ENCODE assay signal across 1 cellular context in the genomic region with DNA sequence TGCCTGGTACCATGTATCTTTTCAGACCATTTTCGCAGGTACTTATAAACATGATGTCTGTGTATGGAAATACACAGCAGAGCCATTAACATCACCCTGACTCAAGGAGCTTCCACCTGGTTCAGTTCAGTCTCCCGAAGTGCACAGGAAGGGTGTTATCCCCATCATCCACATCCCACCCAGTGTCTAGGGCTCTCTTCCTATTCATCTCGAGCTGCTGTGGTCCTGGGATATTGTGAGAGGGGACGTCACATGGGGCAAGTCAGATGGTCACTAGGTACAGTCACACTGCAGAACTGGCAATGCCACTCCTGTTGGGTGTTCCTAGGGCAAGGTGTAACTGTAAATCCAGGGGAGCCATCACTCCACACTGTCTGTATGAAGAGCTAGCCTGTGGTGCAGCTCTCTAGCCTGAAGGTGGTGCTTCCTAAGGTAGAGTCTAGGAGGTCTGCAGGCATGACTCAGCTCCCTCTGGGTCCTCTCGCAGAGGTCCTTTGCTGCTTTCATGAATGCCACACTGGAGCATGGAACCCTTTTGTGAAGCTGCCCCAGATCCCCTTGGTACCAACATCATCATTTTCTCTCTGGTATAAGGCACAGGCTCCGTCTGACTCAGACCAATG.
A peak's percentile ranks its signal among the peaks of the same experiment; 100 is the strongest.
TF ChIP-seq lines count a peak whose summit lies in the region.

No MANE protein-coding gene starts in this region.

TF ChIP-seq in K562, 482 proteins besides CTCF, POLR2A, EP300 and RAD21:
- peak; percentile 33; the same call in 1 of the 2 replicates for TF ChIP-seq MAFG (tag; conservative IDR thresholded peaks at IDR 0.05)
- TF ChIP-seq ERF (CRISPR knock-in tag; IDR thresholded peaks at IDR 0.05): no peak
- peak; percentile 76 for TF ChIP-seq NFE2 (IDR thresholded peaks at IDR 0.05; ENCODE audit: low read depth)
- TF ChIP-seq, protein P1, sequence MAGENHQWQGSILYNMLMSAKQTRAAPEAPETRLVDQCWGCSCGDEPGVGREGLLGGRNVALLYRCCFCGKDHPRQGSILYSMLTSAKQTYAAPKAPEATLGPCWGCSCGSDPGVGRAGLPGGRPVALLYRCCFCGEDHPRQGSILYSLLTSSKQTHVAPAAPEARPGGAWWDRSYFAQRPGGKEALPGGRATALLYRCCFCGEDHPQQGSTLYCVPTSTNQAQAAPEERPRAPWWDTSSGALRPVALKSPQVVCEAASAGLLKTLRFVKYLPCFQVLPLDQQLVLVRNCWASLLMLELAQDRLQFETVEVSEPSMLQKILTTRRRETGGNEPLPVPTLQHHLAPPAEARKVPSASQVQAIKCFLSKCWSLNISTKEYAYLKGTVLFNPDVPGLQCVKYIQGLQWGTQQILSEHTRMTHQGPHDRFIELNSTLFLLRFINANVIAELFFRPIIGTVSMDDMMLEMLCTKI (IDR thresholded peaks at IDR 0.05; ENCODE audit: partially characterized antibody): no peak
- TF ChIP-seq ZNF316 (IDR thresholded peaks at IDR 0.05): peak; percentile 16; the same call in 1 of the 2 replicates
- TF ChIP-seq ZNF445 (CRISPR knock-in tag; IDR thresholded peaks at IDR 0.05; ENCODE audit: low read depth): no peak
- TF ChIP-seq SMC3 (conservative IDR thresholded peaks at IDR 0.05; ENCODE audit: insufficient read depth, low read depth, low read length): 0 out of 2 replicates have a peak, but pooled peaks have one; percentile 17
- TF ChIP-seq TBP (optimal IDR thresholded peaks at IDR 0.05; ENCODE audit: low read depth, low read length): no peak
- peak; percentile 38; the same call in 1 of the 2 replicates for TF ChIP-seq C11orf30 (IDR thresholded peaks at IDR 0.05; ENCODE audit: low read depth)
- TF ChIP-seq DPF2 (IDR thresholded peaks at IDR 0.05): no peak
- no peak for TF ChIP-seq ARHGAP35 (IDR thresholded peaks at IDR 0.05; ENCODE audit: partially characterized antibody)
